8 cellular contexts compared by ENCODE assay signal in genomic region chr6:57222684-57223077, GRCh38. TPM values are rescaled to one million over a fixed set of nuclear protein-coding genes. Genes with fewer than 3 reads are reported as not detected.
DNase-seq lines count a peak whose midpoint lies in the region; ATAC-seq, FAIRE-seq and TF ChIP-seq lines count a peak whose summit lies in the region.

No MANE protein-coding gene starts in this region.

- H3K9me3 Mint-ChIP-seq in activated CD4-positive, alpha-beta T cell treated with anti-CD3 and anti-CD28 coated beads for 36 hours (ENCODE audit: low read depth): no peaks in the 10 kb centered on the region
- H3K9me3 Mint-ChIP-seq in activated T-helper 2 cell treated with anti-CD3 and anti-CD28 coated beads, Interferon-gamma antibody, Interleukin-2, Interleukin-4, amounts not matched to agents 10 μg/mL and 5 μg/mL and 100 μg/mL, durations not matched to agents 14 hours and 24 hours and 36 hours: no peaks in the 10 kb centered on the region

- H3K4me3 ChIP-seq in kidney (ENCODE audit: low read length in 2 of 2) (peak overlapping the region; percentile 94 to 95), testis (peak overlapping the region; percentile 91 to 96)

- intact Hi-C loops in activated CD4-positive, alpha-beta T cell treated with anti-CD3 and anti-CD28 coated beads for 36 hours (cut with DNase I, micrococcal nuclease): loop anchor here (1.0 to 5.0 kb wide), 9 partner anchors 43 to 320 kb away; partner anchors contain the start of genes BAG2 (in 2 of the 2), PRIM2 (in 2 of the 2) and KIAA1586 (in 1 of the 2)
- intact Hi-C loops in activated T-helper 2 cell treated with anti-CD3 and anti-CD28 coated beads, Interferon-gamma antibody, Interleukin-2, Interleukin-4, amounts not matched to agents 10 μg/mL and 5 μg/mL and 100 μg/mL, durations not matched to agents 14 hours and 24 hours and 36 hours (cut with micrococcal nuclease): loop anchor here (1.0 to 5.0 kb wide), 5 partner anchors 15 to 175 kb away; partner anchors contain the start of genes BAG2, KIAA1586, PRIM2 and ZNF451
- intact Hi-C loops in kidney (cut with DNase I) (no loop called here), testis (cut with DNase I; ENCODE audit: low total_unique reads) (no loop called here)

- POLR2A ChIA-PET in activated CD4-positive, alpha-beta T cell treated with anti-CD3 and anti-CD28 coated beads for 36 hours (lab: Charles Lee): no interaction called here

- H3K9me3 ChIP-seq in kidney (ENCODE audit: control insufficient read depth in 1 of 2, low read length in 2 of 2): no peaks in the 10 kb centered on the region
- no peaks in the 10 kb centered on the region for H3K9me3 ChIP-seq in testis

- H3K27ac ChIP-seq in kidney (ENCODE audit: low read depth in 2 of 2, low read length in 2 of 2) (peak overlapping the region in 1 of 2 donors; percentile 68), testis (peak overlapping the region; percentile 84 to 89)

- H3K4me1 ChIP-seq in kidney (ENCODE audit: control insufficient read depth in 1 of 2, insufficient read depth in 1 of 2, low read depth in 1 of 2, low read length in 2 of 2) (peaks cover 0 to 5% of the 10 kb centered on the region in 2 donors), testis (no peaks in the 10 kb centered on the region)

- TF ChIP-seq CTCF in kidney (IDR thresholded peaks at IDR 0.05; ENCODE audit: borderline replicate concordance, extremely low read depth, insufficient read depth) (no peak), testis (IDR thresholded peaks at IDR 0.05) (no peak)

- peak overlapping the region; percentile 92 for H3K4me3 Mint-ChIP-seq in activated CD4-positive, alpha-beta T cell treated with anti-CD3 and anti-CD28 coated beads for 36 hours
- H3K4me3 Mint-ChIP-seq in activated T-helper 2 cell treated with anti-CD3 and anti-CD28 coated beads, Interferon-gamma antibody, Interleukin-2, Interleukin-4, amounts not matched to agents 10 μg/mL and 5 μg/mL and 100 μg/mL, durations not matched to agents 14 hours and 24 hours and 36 hours (ENCODE audit: low read depth): peak overlapping the region; percentile 99

- 14 to 26% methylated on average over 8 of the region's 8 CpGs for WGBS in testis, 2 donors

- ATAC-seq in activated CD4-positive, alpha-beta T cell treated with anti-CD3 and anti-CD28 coated beads for 36 hours: no peak
- no peak for ATAC-seq in HG02840 (IDR thresholded peaks at IDR 0.05; ENCODE audit: low FRiP score, unreplicated experiment)

- peaks cover 1% of the 10 kb centered on the region for H3K36me3 Mint-ChIP-seq in activated CD4-positive, alpha-beta T cell treated with anti-CD3 and anti-CD28 coated beads for 36 hours (ENCODE audit: low read depth)
- H3K36me3 Mint-ChIP-seq in activated T-helper 2 cell treated with anti-CD3 and anti-CD28 coated beads, Interferon-gamma antibody, Interleukin-2, Interleukin-4, amounts not matched to agents 10 μg/mL and 5 μg/mL and 100 μg/mL, durations not matched to agents 14 hours and 24 hours and 36 hours (ENCODE audit: low read depth): peaks cover 9% of the 10 kb centered on the region

- H3K27ac Mint-ChIP-seq in activated CD4-positive, alpha-beta T cell treated with anti-CD3 and anti-CD28 coated beads for 36 hours: no peak overlapping the region
- no peak overlapping the region for H3K27ac Mint-ChIP-seq in activated T-helper 2 cell treated with anti-CD3 and anti-CD28 coated beads, Interferon-gamma antibody, Interleukin-2, Interleukin-4, amounts not matched to agents 10 μg/mL and 5 μg/mL and 100 μg/mL, durations not matched to agents 14 hours and 24 hours and 36 hours

- H3K36me3 ChIP-seq in kidney (ENCODE audit: control insufficient read depth in 1 of 2, insufficient read depth in 2 of 2, low read length in 2 of 2) (no peaks in the 10 kb centered on the region), testis (ENCODE audit: low read depth, missing control alignments) (no peaks in the 10 kb centered on the region)

- CTCF ChIA-PET in activated CD4-positive, alpha-beta T cell treated with anti-CD3 and anti-CD28 coated beads for 36 hours (lab: Charles Lee): interaction anchor here (0.9 to 1.1 kb wide), 2 partner anchors 33 to 318 kb away, joined by 3 read pairs; no protein-coding TSS in a partner anchor

- peak overlapping the region; percentile 41 to 78 for H3K9ac ChIP-seq in kidney (ENCODE audit: low read length in 2 of 2)

- no peak for FAIRE-seq in kidney (lab: Jason Lieb, UNC)

- no peaks in the 10 kb centered on the region for H3K27me3 ChIP-seq in testis

- H3K4me1 Mint-ChIP-seq in activated CD4-positive, alpha-beta T cell treated with anti-CD3 and anti-CD28 coated beads for 36 hours: peaks cover 16% of the 10 kb centered on the region
- peaks cover 23% of the 10 kb centered on the region for H3K4me1 Mint-ChIP-seq in activated T-helper 2 cell treated with anti-CD3 and anti-CD28 coated beads, Interferon-gamma antibody, Interleukin-2, Interleukin-4, amounts not matched to agents 10 μg/mL and 5 μg/mL and 100 μg/mL, durations not matched to agents 14 hours and 24 hours and 36 hours (ENCODE audit: low read depth)

- DNase-seq in activated CD4-positive, alpha-beta T cell treated with anti-CD3 and anti-CD28 coated beads for 36 hours: peak; percentile 20
- DNase-seq in activated CD4-positive, alpha-beta T cell treated with anti-CD3 and anti-CD28 coated beads for 48 hours: no peak
- DNase-seq in activated T-helper 2 cell treated with anti-CD3 and anti-CD28 coated beads, Interferon-gamma antibody, Interleukin-2, Interleukin-4, amounts not matched to agents 10 μg/mL and 5 μg/mL and 100 μg/mL, durations not matched to agents 14 hours and 24 hours and 36 hours (ENCODE audit: low spot score): no peak
- DNase-seq in kidney (no peak), testis (no peak), anterior cingulate cortex (lab: John Stamatoyannopoulos, UW) (no peak), COLO668 (lab: John Stamatoyannopoulos, UW; ENCODE audit: unreplicated experiment) (no peak)

- H3K27me3 Mint-ChIP-seq in activated CD4-positive, alpha-beta T cell treated with anti-CD3 and anti-CD28 coated beads for 36 hours: peaks cover 4% of the 10 kb centered on the region
- H3K27me3 Mint-ChIP-seq in activated T-helper 2 cell treated with anti-CD3 and anti-CD28 coated beads, Interferon-gamma antibody, Interleukin-2, Interleukin-4, amounts not matched to agents 10 μg/mL and 5 μg/mL and 100 μg/mL, durations not matched to agents 14 hours and 24 hours and 36 hours (ENCODE audit: low read depth): peaks cover 27% of the 10 kb centered on the region

- TF ChIP-seq POLR2A in testis (IDR thresholded peaks at IDR 0.05): no peak

RNA-seq across cellular contexts. Expression of gene RAB23, which starts 0.6 kb away (rescaled TPM):
- 1 to 10 TPM; 1.4 to 1.5 TPM for total RNA-seq in activated CD4-positive, alpha-beta T cell treated with anti-CD3 and anti-CD28 coated beads for 36 hours
- 4.8 and 5.1 TPM in 2 replicates for total RNA-seq in activated T-helper 2 cell treated with anti-CD3 and anti-CD28 coated beads, Interferon-gamma antibody, Interleukin-2, Interleukin-4, amounts not matched to agents 10 μg/mL and 5 μg/mL and 100 μg/mL, durations not matched to agents 14 hours and 24 hours and 36 hours
- total RNA-seq in kidney (8.0 TPM), testis (1 to 10 TPM; 5.6 to 6.0 TPM)
- polyA plus RNA-seq in kidney (ENCODE audit: insufficient read depth, low read depth, low replicate concordance) (6.0 TPM), testis (ENCODE audit: insufficient read depth, low read depth, low replicate concordance) (11.8 TPM)

RNA-seq across cellular contexts. Expression of gene BAG2, which starts 50.6 kb away (rescaled TPM):
- 1 to 10 TPM; 8.2 to 8.8 TPM for total RNA-seq in activated CD4-positive, alpha-beta T cell treated with anti-CD3 and anti-CD28 coated beads for 36 hours
- total RNA-seq in activated T-helper 2 cell treated with anti-CD3 and anti-CD28 coated beads, Interferon-gamma antibody, Interleukin-2, Interleukin-4, amounts not matched to agents 10 μg/mL and 5 μg/mL and 100 μg/mL, durations not matched to agents 14 hours and 24 hours and 36 hours: 13.6 and 14.3 TPM in 2 replicates
- 3.2 TPM for total RNA-seq in kidney
- polyA plus RNA-seq in kidney (ENCODE audit: insufficient read depth, low read depth, low replicate concordance): 2.7 TPM
- 1 to 10 TPM; 5.3 to 6.1 TPM for total RNA-seq in testis
- polyA plus RNA-seq in testis (ENCODE audit: insufficient read depth, low read depth, low replicate concordance): 12.6 TPM

Comparison
In these comparisons a context has a peak if more than half of its experiments do, and no peak if none do; other contexts are left out.
1. intact Hi-C loops: an anchor here in activated CD4-positive, alpha-beta T cell treated with anti-CD3 and anti-CD28 coated beads for 36 hours (1.0 to 5.0 kb wide) and activated T-helper 2 cell treated with anti-CD3 and anti-CD28 coated beads, Interferon-gamma antibody, Interleukin-2, Interleukin-4, amounts not matched to agents 10 μg/mL and 5 μg/mL and 100 μg/mL, durations not matched to agents 14 hours and 24 hours and 36 hours (1.0 to 5.0 kb wide); none called in kidney and testis.